8 cellular contexts compared by ENCODE assay signal in genomic region chr11:13668957-13669521, GRCh38. TPM values are rescaled to one million over a fixed set of nuclear protein-coding genes. Genes with fewer than 3 reads are reported as not detected.
DNase-seq lines count a peak whose midpoint lies in the region; ATAC-seq and TF ChIP-seq lines count a peak whose summit lies in the region.

No MANE protein-coding gene starts in this region.

- H3K9me3 ChIP-seq in MM.1S (replicated peaks; ENCODE audit: insufficient read depth, low read length) (no peaks in the 10 kb centered on the region), lung (ENCODE audit: control insufficient read depth in 2 of 2, insufficient read depth in 1 of 2, low read length in 1 of 2) (no peaks in the 10 kb centered on the region)

- H3K4me3 ChIP-seq in MM.1S (ENCODE audit: low read length), result peak overlapping the region; percentile 76
- H3K4me3 ChIP-seq in WI38 (ENCODE audit: low read depth, low read length), result peak overlapping the region; percentile 86
- H3K4me3 ChIP-seq in lung, result peak overlapping the region; percentile 97

- peaks cover 9% of the 10 kb centered on the region for H3K36me3 Mint-ChIP-seq in central memory CD8-positive, alpha-beta T cell (ENCODE audit: insufficient read depth)

- H3K4me1 ChIP-seq in MM.1S (ENCODE audit: low read length) (peaks cover 31% of the 10 kb centered on the region), lung (ENCODE audit: control insufficient read depth in 2 of 2, insufficient read depth in 2 of 2, low read length in 2 of 2) (peaks cover 4 to 6% of the 10 kb centered on the region in 2 donors)

- H3K27me3 Mint-ChIP-seq in central memory CD8-positive, alpha-beta T cell, result peaks cover 5% of the 10 kb centered on the region

- H3K9me3 Mint-ChIP-seq in central memory CD8-positive, alpha-beta T cell, result no peaks in the 10 kb centered on the region

- H3K27ac ChIP-seq in MM.1S (ENCODE audit: low read length) (peak overlapping the region; percentile 72; the same call in 1 of the 2 replicates), lung (ENCODE audit: low read depth in 1 of 2, low read length in 1 of 2) (peak overlapping the region; percentile 88 to 97)

- peak overlapping the region; percentile 63 for H2AFZ ChIP-seq in MM.1S (ENCODE audit: low read length)

- H3K36me3 ChIP-seq in MM.1S (replicated peaks; ENCODE audit: insufficient read depth, low read length) (0 out of 2 replicates have a peak, but pooled peaks cover 2% of the 10 kb centered on the region), lung (ENCODE audit: control insufficient read depth in 2 of 2, insufficient read depth in 2 of 2, low read length in 2 of 2) (no peaks in the 10 kb centered on the region)

- H3F3A ChIP-seq in MM.1S (ENCODE audit: insufficient read depth, low read length), result peaks cover 12% of the 10 kb centered on the region

- peak overlapping the region; percentile 66 for H3K4me2 ChIP-seq in MM.1S (ENCODE audit: low read depth, low read length)

- peaks cover 49% of the 10 kb centered on the region for H3K4me1 Mint-ChIP-seq in central memory CD8-positive, alpha-beta T cell

- 0% methylated on average over 30 to 33 of the region's 33 CpGs for WGBS in lung, 2 donors

- in situ Hi-C loops in G401 (cut with HindIII; ENCODE audit: low sequenced_read_pairs), result no loop called here

- peak overlapping the region; percentile 98 for H3K4me3 Mint-ChIP-seq in central memory CD8-positive, alpha-beta T cell

- H3K9ac ChIP-seq in MM.1S (ENCODE audit: low read length), result peak overlapping the region; percentile 84

- ATAC-seq in central memory CD8-positive, alpha-beta T cell (replicated peaks; ENCODE audit: extremely low read depth, poor library complexity, severe bottlenecking), result peak; percentile 33
- ATAC-seq in lung (ENCODE audit: insufficient read depth, low FRiP score) (peak; percentile 9), GM18519 (IDR thresholded peaks at IDR 0.05; ENCODE audit: low FRiP score, unreplicated experiment) (no peak)

- peaks cover 56% of the 10 kb centered on the region for H3K79me2 ChIP-seq in MM.1S (ENCODE audit: low read length)

- no peaks in the 10 kb centered on the region for H3K9me2 ChIP-seq in MM.1S (replicated peaks; ENCODE audit: insufficient read depth, low read length)

- TF ChIP-seq CTCF in MM.1S (IDR thresholded peaks at IDR 0.05; ENCODE audit: low read length) (no peak), WI38 (IDR thresholded peaks at IDR 0.05; ENCODE audit: low read depth, low read length) (no peak), lung (IDR thresholded peaks at IDR 0.05; ENCODE audit: control extremely low read depth, extremely low read depth) (no peak)

- H4K20me1 ChIP-seq in MM.1S (ENCODE audit: insufficient read depth, low read length), result 0 out of 2 replicates have a peak, but pooled peaks cover 9% of the 10 kb centered on the region

- peak overlapping the region; percentile 98 for H3K27ac Mint-ChIP-seq in central memory CD8-positive, alpha-beta T cell (ENCODE audit: low read depth)

- H3K27me3 ChIP-seq in MM.1S (replicated peaks; ENCODE audit: insufficient read depth, low read length) (no peaks in the 10 kb centered on the region), lung (ENCODE audit: control insufficient read depth, insufficient read depth) (no peaks in the 10 kb centered on the region)

- DNase-seq in G401 (ENCODE audit: low spot score) (peak; percentile 46), H4 (ENCODE audit: low spot score) (peak; percentile 39), MM.1S (peak; percentile 64), lung (ENCODE audit: low spot score) (peak; percentile 50)
- peak; percentile 28 to 34 for DNase-seq in central memory CD8-positive, alpha-beta T cell (ENCODE audit: low spot score in 2 of 2)
- DNase-seq in stimulated activated CD8-positive, alpha-beta memory T cell treated with anti-CD3 and anti-CD28 coated beads, Interleukin-12 subunit alpha, Interleukin-12 subunit beta, amount 100 ng/mL, for 24 hours (ENCODE audit: extremely low read depth), result peak; percentile 14

RNA-seq across cellular contexts. Expression of gene FAR1, which starts 0.6 kb away (rescaled TPM):
- 29.7 and 52.7 TPM in 2 replicates for total RNA-seq in G401 (2014; rRNA removed; shearing (Covaris generic))
- total RNA-seq in H4 (2014; rRNA removed; shearing (Covaris generic)), result 27.1 and 35.7 TPM in 2 replicates
- total RNA-seq in lung, result 100 to 1,000 TPM in 1 of 2 donors, 10 to 100 TPM in 1; 56.8 to 126 TPM
- polyA plus RNA-seq in lung, result 10 to 100 TPM; 22.5 to 23.0 TPM

Comparison
In these comparisons a context has a peak if more than half of its experiments do, and no peak if none do; other contexts are left out.
1. DNase-seq: peak in every context shown above with its lines; median percentile 64 in MM.1S; 50 in lung; 46 in G401; 39 in H4; 31 in central memory CD8-positive, alpha-beta T cell; 14 in stimulated activated CD8-positive, alpha-beta memory T cell treated with anti-CD3 and anti-CD28 coated beads, Interleukin-12 subunit alpha, Interleukin-12 subunit beta, amount 100 ng/mL, for 24 hours.